Comparison of ENCODE assay signal across 9 cellular contexts in genomic region chr2:28407131-28407975, GRCh38. TPM values are rescaled to one million over a fixed set of nuclear protein-coding genes. Genes with fewer than 3 reads are reported as not detected.
DNase-seq lines count a peak whose midpoint lies in the region; ATAC-seq and TF ChIP-seq lines count a peak whose summit lies in the region.
"Had no signal": no experiment of that assay in that cellular context is flagged by ENCODE, and none has a peak within 500 bp of the region (broad histone marks: within the 10 kb centered on the region; RNA-seq: fewer than 3 reads in every experiment).

No MANE protein-coding gene starts in this region.

- H3K36me3 Mint-ChIP-seq in stimulated activated naive B cell treated with anti-CD40 and anti-IgM and Interleukin-4, amounts not matched to agents 10 μg/mL and 1 μg/mL and 100 μg/mL, for 72 hours: peaks cover 48 to 87% of the 10 kb centered on the region in 2 donors

- H3K4me1 ChIP-seq in PC-9 (replicated peaks; ENCODE audit: insufficient read depth) (no peaks in the 10 kb centered on the region), adipocyte (ENCODE audit: control insufficient read depth, insufficient read depth, low read length) (peaks cover 21% of the 10 kb centered on the region)

- peaks cover 28 to 48% of the 10 kb centered on the region in 2 donors for H3K4me1 Mint-ChIP-seq in stimulated activated naive B cell treated with anti-CD40 and anti-IgM and Interleukin-4, amounts not matched to agents 10 μg/mL and 1 μg/mL and 100 μg/mL, for 72 hours

- H3K4me3 Mint-ChIP-seq in stimulated activated naive B cell treated with anti-CD40 and anti-IgM and Interleukin-4, amounts not matched to agents 10 μg/mL and 1 μg/mL and 100 μg/mL, for 72 hours: no peak overlapping the region

- intact Hi-C loops in PC-9 (cut with micrococcal nuclease; ENCODE audit: unreplicated experiment): loop anchor here (5.0 kb wide), 1 partner anchor 100 kb away; no protein-coding TSS in a partner anchor
- intact Hi-C loops in left colon (cut with DNase I, micrococcal nuclease): no loop called here

- DNase-seq in PC-9 (no peak), adipocyte (ENCODE audit: low read depth) (no peak), left colon (peak in 1 of 2 donors; percentile 30), inferior parietal cortex (ENCODE audit: extremely low spot score) (no peak)
- DNase-seq in stimulated activated naive B cell treated with anti-CD40 and anti-IgM and Interleukin-4, amounts not matched to agents 10 μg/mL and 1 μg/mL and 100 μg/mL, for 72 hours: no peak
- DNase-seq in NK-92 treated with Interleukin-12 subunit alpha and Interleukin-12 subunit beta, amount 100 ng/mL, for 24 hours (lab: John Stamatoyannopoulos, UW): no peak
- DNase-seq: NCI-H1930; stimulated activated CD4-positive, alpha-beta T cell treated with anti-CD3 and anti-CD28 coated beads, Interleukin-12 subunit alpha, Interleukin-12 subunit beta, amount 100 ng/mL, for 4 hours had no signal

- peak; percentile 22 for ATAC-seq in left colon
- ATAC-seq in stimulated activated naive B cell treated with anti-CD40 and anti-IgM and Interleukin-4, amounts not matched to agents 10 μg/mL and 1 μg/mL and 100 μg/mL, for 72 hours (replicated peaks): no peak
- no peak for ATAC-seq in GM21529 (IDR thresholded peaks at IDR 0.05; ENCODE audit: unreplicated experiment)

- no peak overlapping the region for H3K4me2 ChIP-seq in PC-9

- H3K27me3 Mint-ChIP-seq in stimulated activated naive B cell treated with anti-CD40 and anti-IgM and Interleukin-4, amounts not matched to agents 10 μg/mL and 1 μg/mL and 100 μg/mL, for 72 hours: no peaks in the 10 kb centered on the region

- peak overlapping the region; percentile 37 for H3K9ac ChIP-seq in adipocyte (ENCODE audit: low read length)

- no peaks in the 10 kb centered on the region for H3K27me3 ChIP-seq in PC-9 (ENCODE audit: insufficient read depth, low read depth)
- no peaks in the 10 kb centered on the region for H3K27me3 ChIP-seq in adipocyte (replicated peaks; ENCODE audit: control insufficient read depth, insufficient read depth, low read length)

- H3K4me3 ChIP-seq in PC-9 (no peak overlapping the region), adipocyte (ENCODE audit: low read length) (no peak overlapping the region)

- peaks cover 71% of the 10 kb centered on the region for H3F3A ChIP-seq in PC-9 (ENCODE audit: insufficient read depth, low read depth)

- H3K9me3 Mint-ChIP-seq in stimulated activated naive B cell treated with anti-CD40 and anti-IgM and Interleukin-4, amounts not matched to agents 10 μg/mL and 1 μg/mL and 100 μg/mL, for 72 hours: no peaks in the 10 kb centered on the region

- POLR2A ChIA-PET in PC-9 (lab: Charles Lee; ENCODE audit: unreplicated experiment): interaction anchor here (0.5 to 0.7 kb wide), 5 partner anchors 57 to 720 kb away, joined by 3 to 7 read pairs (median 3); no protein-coding TSS in a partner anchor

- H3K9me2 ChIP-seq in PC-9 (ENCODE audit: insufficient read depth): no peaks in the 10 kb centered on the region

- no peak for TF ChIP-seq CTCF in PC-9 (conservative IDR thresholded peaks at IDR 0.05)

- H3K9me3 ChIP-seq in PC-9 (ENCODE audit: insufficient read depth, low read depth) (no peaks in the 10 kb centered on the region), adipocyte (ENCODE audit: control insufficient read depth, low read length) (no peaks in the 10 kb centered on the region)

- peaks cover 82% of the 10 kb centered on the region for H4K20me1 ChIP-seq in PC-9 (ENCODE audit: insufficient read depth)

- H2AFZ ChIP-seq in PC-9: no peak overlapping the region

- H3K36me3 ChIP-seq in PC-9 (ENCODE audit: low read depth): peaks cover 80% of the 10 kb centered on the region
- peaks cover 94% of the 10 kb centered on the region for H3K36me3 ChIP-seq in adipocyte (ENCODE audit: control insufficient read depth, insufficient read depth, low read length, severe bottlenecking)

- H3K27ac Mint-ChIP-seq in stimulated activated naive B cell treated with anti-CD40 and anti-IgM and Interleukin-4, amounts not matched to agents 10 μg/mL and 1 μg/mL and 100 μg/mL, for 72 hours: peak overlapping the region; percentile 3

- H3K79me2 ChIP-seq in PC-9 (ENCODE audit: low read depth): peaks cover 73% of the 10 kb centered on the region

- CTCF ChIA-PET in PC-9 (lab: Charles Lee): interaction anchor here (0.6 kb wide), 2 partner anchors 52 to 646 kb away, joined by 3 to 6 read pairs; no protein-coding TSS in a partner anchor

- no TSS peak for BruUV-seq in PC-9 (replicated peaks; lab: Mats Ljungman, UMichigan)

- peak overlapping the region; percentile 23; the same call in 1 of the 2 replicates for H3K27ac ChIP-seq in PC-9

RNA-seq across cellular contexts. Expression of gene FOSL2, which starts 14.7 kb away (rescaled TPM):
- total RNA-seq in PC-9 (2021): 46.0 and 60.0 TPM in 2 replicates
- 100 to 1,000 TPM; 142 to 197 TPM for total RNA-seq in left colon
